In genomic region chr16:50302472-50303005, GRCh38 we compare ENCODE assay signal across 17 cellular contexts. TPM values are rescaled to one million over a fixed set of nuclear protein-coding genes. Genes with fewer than 3 reads are reported as not detected.
DNase-seq lines count a peak whose midpoint lies in the region; ATAC-seq and TF ChIP-seq lines count a peak whose summit lies in the region.
"Had no signal": no experiment of that assay in that cellular context is flagged by ENCODE, and none has a peak within 500 bp of the region (broad histone marks: within the 10 kb centered on the region; RNA-seq: fewer than 3 reads in every experiment).

No MANE protein-coding gene starts in this region.

- peaks cover 0 to 99% (median 8%) of the 10 kb centered on the region in 11 experiments; a peak in 13 of 22 replicates for H3K36me3 ChIP-seq in BLaER1 treated with 17β-estradiol and CSF1 and Interleukin-3, amounts not matched to agents 10 nM and 100 nM
- H3K36me3 ChIP-seq in GM23248 (ENCODE audit: low read depth): no peaks in the 10 kb centered on the region; the same call in 1 of the 2 replicates
- H3K36me3 ChIP-seq in ovary: no peaks in the 10 kb centered on the region
- no peaks in the 10 kb centered on the region for H3K36me3 ChIP-seq in transverse colon
- H3K36me3 ChIP-seq: vagina had no signal

- TF ChIP-seq POLR2A in ovary (IDR thresholded peaks at IDR 0.05): no peak
- TF ChIP-seq POLR2A in transverse colon (IDR thresholded peaks at IDR 0.05): no peak

- peaks cover 45 to 78% (median 67%) of the 10 kb centered on the region in 10 experiments for H3K4me1 ChIP-seq in BLaER1 treated with 17β-estradiol and CSF1 and Interleukin-3, amounts not matched to agents 10 nM and 100 nM
- H3K4me1 ChIP-seq in GM23248 (ENCODE audit: insufficient read depth): peaks cover 20% of the 10 kb centered on the region
- peaks cover 11% of the 10 kb centered on the region for H3K4me1 ChIP-seq in ovary (ENCODE audit: insufficient read depth)
- H3K4me1 ChIP-seq in transverse colon: peaks cover 6 to 21% (median 14%) of the 10 kb centered on the region in 4 donors
- H3K4me1 ChIP-seq: vagina had no signal

- no peak overlapping the region for H3K4me3 ChIP-seq in BLaER1 treated with 17β-estradiol and CSF1 and Interleukin-3, amounts not matched to agents 10 nM and 100 nM
- H3K4me3 ChIP-seq in GM23248 (no peak overlapping the region), ovary (no peak overlapping the region), transverse colon (no peak overlapping the region)
- H3K4me3 ChIP-seq: vagina had no signal

- H3K9ac ChIP-seq in BLaER1 treated with 17β-estradiol and CSF1 and Interleukin-3, amounts not matched to agents 10 nM and 100 nM: peak overlapping the region in 7 of 11 experiments; percentile 0 to 60 (median 33); a peak in 5 of 22 replicates
- H3K9ac ChIP-seq in GM23248: no peak overlapping the region

- TF ChIP-seq EP300 in ovary (IDR thresholded peaks at IDR 0.05) (no peak), transverse colon (IDR thresholded peaks at IDR 0.05; ENCODE audit: low read depth) (no peak)

- peak overlapping the region in 5 of 11 experiments; percentile 44 to 76 (median 64); a peak in 5 of 22 replicates for H3K27ac ChIP-seq in BLaER1 treated with 17β-estradiol and CSF1 and Interleukin-3, amounts not matched to agents 10 nM and 100 nM
- H3K27ac ChIP-seq in GM23248 (peak overlapping the region; percentile 97; the same call in 1 of the 2 replicates), ovary (peak overlapping the region in 1 of 2 donors; percentile 31), transverse colon (peak overlapping the region in 1 of 4 donors; percentile 47)
- H3K27ac ChIP-seq: HL-60, vagina had no signal

- H3K9me3 Mint-ChIP-seq in immature natural killer cell: no peaks in the 10 kb centered on the region

- H3K4me2 ChIP-seq in BLaER1 treated with 17β-estradiol and CSF1 and Interleukin-3, amounts not matched to agents 10 nM and 100 nM: peak overlapping the region in 9 of 11 experiments; percentile 59 to 90 (median 85); a peak in 15 of 22 replicates
- no peak overlapping the region for H3K4me2 ChIP-seq in GM23248 (ENCODE audit: unreplicated experiment)

- H3K27me3 Mint-ChIP-seq in immature natural killer cell (ENCODE audit: low read depth in 3 of 3): peaks cover 2 to 8% (median 7%) of the 10 kb centered on the region in 3 donors

- H4K20me1 ChIP-seq in BLaER1 treated with 17β-estradiol and CSF1 and Interleukin-3, amounts not matched to agents 10 nM and 100 nM: peaks cover 0 to 97% (median 16%) of the 10 kb centered on the region in 11 experiments; a peak in 17 of 22 replicates
- H4K20me1 ChIP-seq in GM23248 (ENCODE audit: insufficient read depth): no peaks in the 10 kb centered on the region

- H3K9me2 ChIP-seq in GM23248 (ENCODE audit: insufficient read depth): no peaks in the 10 kb centered on the region

- 94 to 96% methylated on average over 15 of the region's 15 CpGs for WGBS in GM23248 (ENCODE audit: low coverage in 1 of 2, low lambda C conversion rate in 2 of 2, missing lambda C conversion rate in 2 of 2), 2 experiments
- WGBS in ovary, 3 donors: 88 to 92% (median 91%) methylated on average over 15 of the region's 15 CpGs
- WGBS in transverse colon (ENCODE audit: low coverage in 1 of 2), 2 donors: 66% methylated on average over 14 of the region's 15 CpGs; no CpG with 5 or more reads in 1 of the 2 donors

- H3K9me3 ChIP-seq in BLaER1 treated with 17β-estradiol and CSF1 and Interleukin-3, amounts not matched to agents 10 nM and 100 nM (replicated peaks in 1 of 11): no peaks in the 10 kb centered on the region
- H3K9me3 ChIP-seq in GM23248 (ENCODE audit: low read depth) (no peaks in the 10 kb centered on the region), ovary (no peaks in the 10 kb centered on the region), transverse colon (no peaks in the 10 kb centered on the region)
- H3K9me3 ChIP-seq: vagina had no signal

- H3F3A ChIP-seq in GM23248 (ENCODE audit: insufficient read depth): peaks cover 4% of the 10 kb centered on the region; the same call in 1 of the 2 replicates

- peaks cover 8 to 19% of the 10 kb centered on the region in 2 donors for H3K4me1 Mint-ChIP-seq in immature natural killer cell

- H2AFZ ChIP-seq in GM23248: no peak overlapping the region

- no peaks in the 10 kb centered on the region for H3K79me2 ChIP-seq in GM23248 (ENCODE audit: insufficient read depth)

- H3K27ac Mint-ChIP-seq in immature natural killer cell: peak overlapping the region; percentile 22 to 88 (median 79)

- intact Hi-C loops in ovary (cut with DNase I) (no loop called here), transverse colon (cut with DNase I; ENCODE audit: low total_unique reads) (no loop called here)

- TF ChIP-seq CTCF in ovary (IDR thresholded peaks at IDR 0.05) (no peak), transverse colon (IDR thresholded peaks at IDR 0.05) (no peak)

- no peaks in the 10 kb centered on the region for H3K27me3 ChIP-seq in BLaER1 treated with 17β-estradiol and CSF1 and Interleukin-3, amounts not matched to agents 10 nM and 100 nM
- H3K27me3 ChIP-seq in GM23248 (replicated peaks; ENCODE audit: insufficient read depth): no peaks in the 10 kb centered on the region
- no peaks in the 10 kb centered on the region for H3K27me3 ChIP-seq in ovary
- H3K27me3 ChIP-seq in transverse colon: no peaks in the 10 kb centered on the region
- H3K27me3 ChIP-seq: vagina had no signal

- ATAC-seq in HG02840 (IDR thresholded peaks at IDR 0.05; ENCODE audit: low FRiP score, unreplicated experiment): no peak
- no peak for ATAC-seq in HG03280 (IDR thresholded peaks at IDR 0.05; ENCODE audit: unreplicated experiment)
- ATAC-seq: HCT116 had no signal

- DNase-seq in GM23248 (no peak), immature natural killer cell (no peak), ovary (peak in 3 of 5 donors; percentile 10 to 34 (median 25)), transverse colon (no peak)
- DNase-seq: activated naive CD4-positive, alpha-beta T cell treated with anti-CD3 and anti-CD28 coated beads, Interleukin-2, amount 50 U/mL, for 16 hours; effector memory CD4-positive, alpha-beta T cell; NCI-H1436; NCI-H446 treated with DMSO at 0.1 percent for 48 hours; nucleus accumbens; stimulated activated naive CD4-positive, alpha-beta T cell; SW 1271 had no signal

- H3K4me3 Mint-ChIP-seq in immature natural killer cell: no peak overlapping the region

- peaks cover 0 to 6% (median 4%) of the 10 kb centered on the region in 3 donors for H3K36me3 Mint-ChIP-seq in immature natural killer cell

- in situ Hi-C loops in GM23248 (cut with MboI): no loop called here
- in situ Hi-C loops in transverse colon (cut with MboI; ENCODE audit: low pct_ligation_motif_present in 1 of 4, low pct_unique_long_range_greater_than_20kb in 1 of 4, low sequenced_read_pairs in 3 of 4): no loop called here

RNA-seq across cellular contexts. Expression of gene ADCY7, which starts 36.2 kb away (rescaled TPM):
- total RNA-seq in GM23248 (2014; rRNA removed; shearing (Covaris generic)): 87.4 and 90.5 TPM in 2 replicates
- polyA plus RNA-seq in GM23248 (2016; fragmentation: Nextera tagmentation; extraction: Ambion mirVana): 31.9 and 32.7 TPM in 2 replicates
- 100 to 1,000 TPM in 2 of 3 donors, 10 to 100 TPM in 1; 97.6 to 209 (median 108) TPM for polyA plus RNA-seq in immature natural killer cell
- total RNA-seq in ovary: 10 to 100 TPM; 23.4 to 78.9 (median 39.5) TPM
- polyA plus RNA-seq in ovary: 10 to 100 TPM; 10.2 to 10.7 TPM
- 10 to 100 TPM in 3 of 4 donors, 1 to 10 TPM in 1; 4.6 to 44.9 (median 14.1) TPM for total RNA-seq in transverse colon

Comparison
In these comparisons a context has a peak if more than half of its experiments do, and no peak if none do; other contexts are left out.
1. DNase-seq: peak in ovary (3 of 5); none in GM23248 (single experiment), immature natural killer cell (0 of 3) and transverse colon (single experiment).